17 cellular contexts compared by ENCODE assay signal in the genomic region with DNA sequence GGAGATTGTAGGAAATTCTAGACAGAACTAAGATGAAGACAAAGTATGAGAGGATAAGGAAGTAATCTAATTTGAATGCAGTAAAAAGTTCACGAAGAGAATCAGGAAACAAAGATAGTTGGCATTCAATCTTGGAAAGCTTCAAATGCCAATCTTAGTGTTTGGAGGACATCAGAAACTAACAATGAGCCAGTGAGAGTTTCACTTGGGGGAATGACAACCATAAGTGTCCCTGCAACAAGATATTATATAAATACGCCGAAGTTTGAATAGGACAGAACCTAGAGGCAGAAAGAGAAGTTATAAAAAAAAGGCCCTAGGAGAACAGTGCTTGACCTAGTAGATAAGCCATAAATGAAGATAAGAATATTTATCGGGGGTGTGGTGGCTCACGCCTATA.
"Had no signal": no experiment of that assay in that cellular context is flagged by ENCODE, and none has a peak within 500 bp of the region (broad histone marks: within the 10 kb centered on the region; RNA-seq: fewer than 3 reads in every experiment).

No MANE protein-coding gene starts in this region.

- H3K4me1 ChIP-seq: body of pancreas, psoas muscle, right lobe of liver, SJSA1, upper lobe of right lung had no signal

- H3K4me3 Mint-ChIP-seq: neural crest cell had no signal

- ATAC-seq: body of pancreas, right lobe of liver, upper lobe of right lung had no signal

- H3K27me3 ChIP-seq: body of pancreas, esophagus muscularis mucosa, right lobe of liver, upper lobe of right lung had no signal

- DNase-seq: activated CD4-positive, CD25-positive, alpha-beta regulatory T cell; activated naive CD4-positive, alpha-beta T cell treated with anti-CD3 and anti-CD28 coated beads, Interleukin-2, amount 50 U/mL, for 16 hours; amygdala; body of pancreas; cortex of kidney; effector CD4-positive, alpha-beta T cell; hippocampal formation; kidney; mesendoderm; psoas muscle; right lobe of liver; SW 1271; upper lobe of right lung had no signal

- H3K9me3 Mint-ChIP-seq: neural crest cell had no signal

- H3K27ac ChIP-seq: body of pancreas, esophagus muscularis mucosa, psoas muscle, right lobe of liver, SJSA1, thoracic aorta, upper lobe of right lung had no signal

- H3K4me1 Mint-ChIP-seq: neural crest cell had no signal

- H3K4me3 ChIP-seq: body of pancreas, esophagus muscularis mucosa, psoas muscle, right lobe of liver, SJSA1, thoracic aorta, upper lobe of right lung had no signal

- H3K9me3 ChIP-seq: body of pancreas, esophagus muscularis mucosa, psoas muscle, right lobe of liver, SJSA1, thoracic aorta, upper lobe of right lung had no signal
